In genomic region chr19:18109363-18109730, GRCh38 we compare ENCODE assay signal across 8 cellular contexts. TPM values are rescaled to one million over a fixed set of nuclear protein-coding genes. Genes with fewer than 3 reads are reported as not detected.
A peak's percentile ranks its signal among the peaks of the same experiment; 100 is the strongest.
DNase-seq lines count a peak whose midpoint lies in the region; ATAC-seq, FAIRE-seq and TF ChIP-seq lines count a peak whose summit lies in the region.

No MANE protein-coding gene starts in this region.

- H3K27me3 ChIP-seq in liver (ENCODE audit: control insufficient read depth in 4 of 4, insufficient read depth in 4 of 4, low read length in 3 of 4) (no peaks in the 10 kb centered on the region), thyroid gland (no peaks in the 10 kb centered on the region)

- peak overlapping the region; percentile 47 for H3K4me3 Mint-ChIP-seq in activated CD4-positive, alpha-beta T cell treated with anti-CD3 and anti-CD28 coated beads for 36 hours
- peak overlapping the region; percentile 76 to 88 (median 77) for H3K4me3 Mint-ChIP-seq in brain

- FAIRE-seq in D721Med (lab: Jason Lieb, UNC) = no peak

- H3K4me3 ChIP-seq in liver (ENCODE audit: low read depth in 1 of 3, low read length in 3 of 3) (peak overlapping the region; percentile 44 to 87 (median 62)), thyroid gland (replicated peaks in 1 of 3) (peak overlapping the region; percentile 71 to 83 (median 73))

- no peaks in the 10 kb centered on the region for H3K9me3 ChIP-seq in liver (ENCODE audit: control insufficient read depth in 4 of 4, low read length in 3 of 4)
- no peaks in the 10 kb centered on the region for H3K9me3 ChIP-seq in thyroid gland

- no peak for TF ChIP-seq POLR2A in thyroid gland (IDR thresholded peaks at IDR 0.05)

- DNase-seq in activated CD4-positive, alpha-beta T cell treated with anti-CD3 and anti-CD28 coated beads for 36 hours = no peak
- DNase-seq in activated CD4-positive, alpha-beta T cell treated with anti-CD3 and anti-CD28 coated beads for 48 hours = no peak
- DNase-seq in thyroid gland (no peak), D721Med (ENCODE audit: insufficient read length, low spot score) (no peak), HPDE6-E6E7 (ENCODE audit: extremely low spot score) (no peak)

- ATAC-seq in activated CD4-positive, alpha-beta T cell treated with anti-CD3 and anti-CD28 coated beads for 36 hours = no peak
- ATAC-seq in GM18870 (IDR thresholded peaks at IDR 0.05; ENCODE audit: unreplicated experiment) = no peak

- TF ChIP-seq RAD21 in liver (IDR thresholded peaks at IDR 0.05) = no peak

- H3K27ac Mint-ChIP-seq in activated CD4-positive, alpha-beta T cell treated with anti-CD3 and anti-CD28 coated beads for 36 hours = no peak overlapping the region
- H3K27ac Mint-ChIP-seq in brain = peak overlapping the region in 3 of 5 experiments; percentile 46 to 82 (median 68)

- H3K36me3 ChIP-seq in liver (ENCODE audit: control insufficient read depth in 4 of 4, insufficient read depth in 3 of 4, low read depth in 1 of 4, low read length in 3 of 4) (peaks cover 0 to 3% (median 1%) of the 10 kb centered on the region in 4 donors), thyroid gland (no peaks in the 10 kb centered on the region)

- H3K27me3 Mint-ChIP-seq in activated CD4-positive, alpha-beta T cell treated with anti-CD3 and anti-CD28 coated beads for 36 hours = no peaks in the 10 kb centered on the region
- peaks cover 45% of the 10 kb centered on the region for H3K27me3 Mint-ChIP-seq in brain

- H3K9me3 Mint-ChIP-seq in activated CD4-positive, alpha-beta T cell treated with anti-CD3 and anti-CD28 coated beads for 36 hours (ENCODE audit: low read depth) = no peaks in the 10 kb centered on the region
- peaks cover 0 to 2% (median 0%) of the 10 kb centered on the region in 5 experiments for H3K9me3 Mint-ChIP-seq in brain

- POLR2A ChIA-PET in activated CD4-positive, alpha-beta T cell treated with anti-CD3 and anti-CD28 coated beads for 36 hours (lab: Charles Lee) = interaction anchor here (1.0 kb wide), 1 partner anchor 19 kb away, joined by 4 read pairs; no protein-coding TSS in a partner anchor

- TF ChIP-seq CTCF in brain (conservative IDR thresholded peaks at IDR 0.05) = no peak
- no peak for TF ChIP-seq CTCF in liver (IDR thresholded peaks at IDR 0.05; ENCODE audit: low read depth, low read length, missing input control)
- TF ChIP-seq CTCF in thyroid gland (IDR thresholded peaks at IDR 0.05) = no peak
- TF ChIP-seq CTCF in D721Med (IDR thresholded peaks at IDR 0.05; ENCODE audit: insufficient read depth, missing control alignments) = no peak

- intact Hi-C loops in activated CD4-positive, alpha-beta T cell treated with anti-CD3 and anti-CD28 coated beads for 36 hours (cut with DNase I, micrococcal nuclease) = no loop called here
- intact Hi-C loops in thyroid gland (cut with DNase I) = no loop called here

- H3K4me1 ChIP-seq in liver (ENCODE audit: control insufficient read depth in 4 of 4, insufficient read depth in 4 of 4, low read length in 3 of 4) (peaks cover 12 to 40% (median 33%) of the 10 kb centered on the region in 4 donors), thyroid gland (peaks cover 9 to 11% of the 10 kb centered on the region in 2 donors)

- H3K4me1 Mint-ChIP-seq in activated CD4-positive, alpha-beta T cell treated with anti-CD3 and anti-CD28 coated beads for 36 hours = peaks cover 16% of the 10 kb centered on the region
- peaks cover 17% of the 10 kb centered on the region for H3K4me1 Mint-ChIP-seq in brain

- WGBS in liver = 19% methylated on average over 12 of the region's 12 CpGs
- WGBS in thyroid gland, 2 donors = 58 to 61% methylated on average over 8 to 11 of the region's 12 CpGs

- H3K36me3 Mint-ChIP-seq in activated CD4-positive, alpha-beta T cell treated with anti-CD3 and anti-CD28 coated beads for 36 hours (ENCODE audit: low read depth) = no peaks in the 10 kb centered on the region
- no peaks in the 10 kb centered on the region for H3K36me3 Mint-ChIP-seq in brain

- H3K9ac ChIP-seq in liver (ENCODE audit: low read depth in 1 of 2, low read length in 2 of 2) = peak overlapping the region in 1 of 2 donors; percentile 77

- CTCF ChIA-PET in activated CD4-positive, alpha-beta T cell treated with anti-CD3 and anti-CD28 coated beads for 36 hours (lab: Charles Lee) = interaction anchor here (0.7 to 1.5 kb wide), 6 partner anchors 11 to 221 kb away, joined by 3 to 4 read pairs (median 3); partner anchors contain the start of gene MAST3

- H3K27ac ChIP-seq in liver (ENCODE audit: low read depth in 1 of 2, low read length in 2 of 2) = peak overlapping the region; percentile 42 to 92
- H3K27ac ChIP-seq in thyroid gland = no peak overlapping the region

TF ChIP-seq in liver, 16 proteins besides CTCF, POLR2A, EP300 and RAD21 (continues in another document):
- TF ChIP-seq FOXA1 (IDR thresholded peaks at IDR 0.05) (peak; percentile 50), NR2F2 (IDR thresholded peaks at IDR 0.05) (peak; percentile 81), GABPA (IDR thresholded peaks at IDR 0.05 in 1 of 2, conservative IDR thresholded peaks at IDR 0.05 in 1 of 2) (peak in 1 of 2 donors; percentile 58), TAF1 (conservative IDR thresholded peaks at IDR 0.05) (no peak), REST (IDR thresholded peaks at IDR 0.05) (peak; percentile 73), ZBTB33 (IDR thresholded peaks at IDR 0.05) (peak; percentile 55), EGR1 (IDR thresholded peaks at IDR 0.05; ENCODE audit: low read depth in 2 of 2) (peak in 1 of 2 donors; percentile 34), JUND (IDR thresholded peaks at IDR 0.05) (peak; percentile 29 to 65), SP1 (IDR thresholded peaks at IDR 0.05) (peak; percentile 95), YY1 (IDR thresholded peaks at IDR 0.05) (peak; percentile 53), FOXA2 (IDR thresholded peaks at IDR 0.05) (no peak), HNF4A (conservative IDR thresholded peaks at IDR 0.05) (peak; percentile 99)
- TF ChIP-seq, protein P1, sequence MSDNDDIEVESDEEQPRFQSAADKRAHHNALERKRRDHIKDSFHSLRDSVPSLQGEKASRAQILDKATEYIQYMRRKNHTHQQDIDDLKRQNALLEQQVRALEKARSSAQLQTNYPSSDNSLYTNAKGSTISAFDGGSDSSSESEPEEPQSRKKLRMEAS (IDR thresholded peaks at IDR 0.05) = peak; percentile 75
- TF ChIP-seq, protein P2, sequence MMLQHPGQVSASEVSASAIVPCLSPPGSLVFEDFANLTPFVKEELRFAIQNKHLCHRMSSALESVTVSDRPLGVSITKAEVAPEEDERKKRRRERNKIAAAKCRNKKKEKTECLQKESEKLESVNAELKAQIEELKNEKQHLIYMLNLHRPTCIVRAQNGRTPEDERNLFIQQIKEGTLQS (IDR thresholded peaks at IDR 0.05) = no peak

RNA-seq across cellular contexts. Expression of gene MAST3, which starts 11.8 kb away (rescaled TPM):
- total RNA-seq in activated CD4-positive, alpha-beta T cell treated with anti-CD3 and anti-CD28 coated beads for 36 hours = 10 to 100 TPM; 17.4 to 20.1 TPM
- polyA plus RNA-seq in brain (ENCODE audit: insufficient read depth, low read depth, low replicate concordance) (34.8 TPM), liver (1 to 10 TPM; 4.3 to 4.7 TPM)
- total RNA-seq in liver (10 to 100 TPM in 1 of 2 donors, 1 to 10 TPM in 1; 8.6 to 10.6 TPM), thyroid gland (1 to 10 TPM; 4.8 to 5.6 (median 5.0) TPM)

RNA-seq across cellular contexts. Expression of gene IL12RB1, which starts 22.6 kb away (rescaled TPM):
- 10 to 100 TPM; 17.2 to 20.0 TPM for total RNA-seq in activated CD4-positive, alpha-beta T cell treated with anti-CD3 and anti-CD28 coated beads for 36 hours
- polyA plus RNA-seq in brain (ENCODE audit: insufficient read depth, low read depth, low replicate concordance) = 0.75 TPM
- 1 to 10 TPM; 1.3 to 2.4 TPM for total RNA-seq in liver
- under 1 TPM; 0.43 to 0.90 TPM for polyA plus RNA-seq in liver
- 1 to 10 TPM in 1 of 4 donors, under 1 TPM in 1, not detected in 2; 0.93 to 1.1 TPM for total RNA-seq in thyroid gland

RNA-seq across cellular contexts. Expression of gene PIK3R2, which starts 43.6 kb away (rescaled TPM):
- total RNA-seq in activated CD4-positive, alpha-beta T cell treated with anti-CD3 and anti-CD28 coated beads for 36 hours = 10 to 100 TPM; 18.9 to 20.2 TPM
- polyA plus RNA-seq in brain (ENCODE audit: insufficient read depth, low read depth, low replicate concordance) (30.0 TPM), liver (1 to 10 TPM; 1.5 to 6.2 TPM)
- total RNA-seq in liver (10 to 100 TPM in 1 of 2 donors, 1 to 10 TPM in 1; 9.1 to 37.8 TPM), thyroid gland (10 to 100 TPM; 14.4 to 33.0 (median 19.8) TPM)

Comparison
In these comparisons a context has a peak if more than half of its experiments do, and no peak if none do; other contexts are left out.
1. H3K27ac ChIP-seq: peak in liver (2 of 2); none in thyroid gland (0 of 3).
2. RNA of gene IL12RB1, which starts 22.6 kb away (total RNA-seq): 17.2 to 20.0 TPM in activated CD4-positive, alpha-beta T cell treated with anti-CD3 and anti-CD28 coated beads for 36 hours; 1.3 to 2.4 TPM in liver and 0.93 to 1.1 TPM in thyroid gland; every median in the first group is over 4 times any median in the second.